20 cellular contexts compared by ENCODE assay signal in genomic region chr14:67579040-67579439, GRCh38.
"Had no signal": no experiment of that assay in that cellular context is flagged by ENCODE, and none has a peak within 500 bp of the region (broad histone marks: within the 10 kb centered on the region; RNA-seq: fewer than 3 reads in every experiment).

No MANE protein-coding gene starts in this region.

- H3K4me1 ChIP-seq: esophagus muscularis mucosa, gastrocnemius medialis, heart right ventricle, psoas muscle, testis, tibial nerve, upper lobe of right lung had no signal

- ATAC-seq: effector memory CD8-positive, alpha-beta T cell; gastrocnemius medialis; heart right ventricle; psoas muscle; stimulated activated naive CD8-positive, alpha-beta T cell treated with anti-CD3 and anti-CD28 coated beads, Interleukin-15, Interleukin-2, amounts not matched to agents 100 U/mL and 50 U/mL, for 24 hours; upper lobe of right lung had no signal

- H3K9me3 Mint-ChIP-seq: dendritic cell treated with granulocyte-macrophage colony-stimulating factor and Interleukin-4, amounts not matched to agents 40 ng/mL and 50 ng/mL, for 4 days; effector memory CD8-positive, alpha-beta T cell; memory B cell; natural killer cell treated with Interleukin-12 subunit alpha and Interleukin-12 subunit beta and Interleukin-15 and Interleukin-18, amount 100 ng/mL, for 72 hours; stimulated activated effector memory CD8-positive, alpha-beta T cell treated with anti-CD3 and anti-CD28 coated beads, Interleukin-12 subunit alpha, Interleukin-12 subunit beta, amount 100 ng/mL, for 72 hours had no signal

- H3K27ac ChIP-seq: epithelial cell of prostate, esophagus muscularis mucosa, gastrocnemius medialis, heart right ventricle, psoas muscle, testis, tibial nerve, upper lobe of right lung had no signal

- DNase-seq: effector memory CD8-positive, alpha-beta T cell; gastrocnemius medialis; heart right ventricle; hypothalamus; midbrain; psoas muscle; retina; small intestine; stimulated activated CD4-positive, alpha-beta T cell treated with anti-CD3 and anti-CD28 coated beads, Interleukin-4, amount 100 ng/mL, for 1 hour; stimulated activated CD8-positive, alpha-beta memory T cell treated with anti-CD3 and anti-CD28 coated beads, Interleukin-4, amount 100 ng/mL, for 48 hours; stimulated activated naive CD8-positive, alpha-beta T cell treated with anti-CD3 and anti-CD28 coated beads, Interleukin-15, Interleukin-2, amounts not matched to agents 100 U/mL and 50 U/mL, for 24 hours; testis; upper lobe of right lung had no signal

- H3K4me1 Mint-ChIP-seq: memory B cell; stimulated activated effector memory CD8-positive, alpha-beta T cell treated with anti-CD3 and anti-CD28 coated beads, Interleukin-12 subunit alpha, Interleukin-12 subunit beta, amount 100 ng/mL, for 72 hours had no signal

- H3K36me3 Mint-ChIP-seq: memory B cell; natural killer cell treated with Interleukin-12 subunit alpha and Interleukin-12 subunit beta and Interleukin-15 and Interleukin-18, amount 100 ng/mL, for 72 hours; stimulated activated effector memory CD8-positive, alpha-beta T cell treated with anti-CD3 and anti-CD28 coated beads, Interleukin-12 subunit alpha, Interleukin-12 subunit beta, amount 100 ng/mL, for 72 hours had no signal

- H3K36me3 ChIP-seq: gastrocnemius medialis, upper lobe of right lung had no signal

- H3K9me3 ChIP-seq: esophagus muscularis mucosa, gastrocnemius medialis, heart right ventricle, psoas muscle, testis, tibial nerve, upper lobe of right lung had no signal

- H3K27me3 Mint-ChIP-seq: memory B cell; natural killer cell treated with Interleukin-12 subunit alpha and Interleukin-12 subunit beta and Interleukin-15 and Interleukin-18, amount 100 ng/mL, for 72 hours had no signal

- H3K4me3 Mint-ChIP-seq: dendritic cell treated with granulocyte-macrophage colony-stimulating factor and Interleukin-4, amounts not matched to agents 40 ng/mL and 50 ng/mL, for 4 days; effector memory CD8-positive, alpha-beta T cell; memory B cell; natural killer cell treated with Interleukin-12 subunit alpha and Interleukin-12 subunit beta and Interleukin-15 and Interleukin-18, amount 100 ng/mL, for 72 hours; stimulated activated effector memory CD8-positive, alpha-beta T cell treated with anti-CD3 and anti-CD28 coated beads, Interleukin-12 subunit alpha, Interleukin-12 subunit beta, amount 100 ng/mL, for 72 hours had no signal

- H3K4me3 ChIP-seq: esophagus muscularis mucosa, gastrocnemius medialis, heart right ventricle, psoas muscle, testis, tibial nerve, upper lobe of right lung had no signal

- H3K27ac Mint-ChIP-seq: dendritic cell treated with granulocyte-macrophage colony-stimulating factor and Interleukin-4, amounts not matched to agents 40 ng/mL and 50 ng/mL, for 4 days; effector memory CD8-positive, alpha-beta T cell; memory B cell; natural killer cell treated with Interleukin-12 subunit alpha and Interleukin-12 subunit beta and Interleukin-15 and Interleukin-18, amount 100 ng/mL, for 72 hours; stimulated activated effector memory CD8-positive, alpha-beta T cell treated with anti-CD3 and anti-CD28 coated beads, Interleukin-12 subunit alpha, Interleukin-12 subunit beta, amount 100 ng/mL, for 72 hours had no signal

- H3K27me3 ChIP-seq: esophagus muscularis mucosa, gastrocnemius medialis, heart right ventricle, testis, tibial nerve, upper lobe of right lung had no signal
